Comparison of ENCODE assay signal across 8 cellular contexts in genomic region chr7:157278791-157279678, GRCh38. TPM values are rescaled to one million over a fixed set of nuclear protein-coding genes. Genes with fewer than 3 reads are reported as not detected.
DNase-seq lines count a peak whose midpoint lies in the region; ATAC-seq, FAIRE-seq and TF ChIP-seq lines count a peak whose summit lies in the region.

No MANE protein-coding gene starts in this region.

- H3K27ac ChIP-seq in pancreas, result no peak overlapping the region

- H3K27me3 ChIP-seq in pancreas, result no peaks in the 10 kb centered on the region

- no peak for FAIRE-seq in pancreas (lab: Jason Lieb, UNC)

- intact Hi-C loops in pancreas (cut with DNase I), result no loop called here

- no peaks in the 10 kb centered on the region for H3K9me3 ChIP-seq in pancreas

- H3K4me1 ChIP-seq in pancreas, result no peaks in the 10 kb centered on the region

- no peaks in the 10 kb centered on the region for H3K36me3 ChIP-seq in pancreas

- H3K4me3 ChIP-seq in epithelial cell of proximal tubule (ENCODE audit: low read depth, low read length) (peak overlapping the region; percentile 55), pancreas (peak overlapping the region; percentile 40 to 68 (median 50))

- no peak for TF ChIP-seq POLR2A in GM18505 (IDR thresholded peaks at IDR 0.05; ENCODE audit: borderline replicate concordance, extremely low read depth, insufficient read depth, insufficient read length)

- DNase-seq in GM10266 (ENCODE audit: extremely low spot score) (peak; percentile 74), epithelial cell of proximal tubule (ENCODE audit: low read depth) (no peak), pancreas (peak in 4 of 6 donors; percentile 41 to 75 (median 59)), NCI-H226 (no peak)
- DNase-seq in activated CD4-positive, alpha-beta T cell treated with anti-CD3 and anti-CD28 coated beads, Interleukin-2, amount 50 U/mL, for 48 hours, result no peak

- TF ChIP-seq CTCF in GM10266 (IDR thresholded peaks at IDR 0.05; ENCODE audit: control insufficient read depth, insufficient read depth, low read depth, missing control alignments) (no peak), epithelial cell of proximal tubule (conservative IDR thresholded peaks at IDR 0.05; ENCODE audit: low read depth, low read length) (no peak), pancreas (IDR thresholded peaks at IDR 0.05) (no peak)

- ATAC-seq in HG03196 (IDR thresholded peaks at IDR 0.05; ENCODE audit: unreplicated experiment) (peak; percentile 39), pancreas (peak; percentile 60 to 79 (median 68)), HG03039 (IDR thresholded peaks at IDR 0.05; ENCODE audit: unreplicated experiment) (no peak), GM18505 (IDR thresholded peaks at IDR 0.05; ENCODE audit: unreplicated experiment) (no peak)

- 20 to 31% methylated on average over 55 to 73 of the region's 73 CpGs for WGBS in pancreas, 2 donors

RNA-seq across cellular contexts. Expression of gene DNAJB6, which starts 57.8 kb away (rescaled TPM):
- total RNA-seq in epithelial cell of proximal tubule (108 and 147 TPM in 2 replicates), pancreas (10 to 100 TPM; 23.0 to 49.4 (median 28.2) TPM)
- polyA plus RNA-seq in pancreas, result 10 to 100 TPM; 34.6 to 47.9 TPM

Comparison
In these comparisons a context has a peak if more than half of its experiments do, and no peak if none do; other contexts are left out.
1. DNase-seq: peak in GM10266 (single experiment) and pancreas (4 of 6); none in epithelial cell of proximal tubule (single experiment), NCI-H226 (single experiment) and activated CD4-positive, alpha-beta T cell treated with anti-CD3 and anti-CD28 coated beads, Interleukin-2, amount 50 U/mL, for 48 hours (0 of 2).
2. ATAC-seq: peak in HG03196 (single experiment) and pancreas (4 of 4); none in HG03039 (single experiment) and GM18505 (single experiment).